9 cellular contexts compared by ENCODE assay signal in genomic region chr9:35114921-35115341, GRCh38. TPM values are rescaled to one million over a fixed set of nuclear protein-coding genes. Genes with fewer than 3 reads are reported as not detected.
A peak's percentile ranks its signal among the peaks of the same experiment; 100 is the strongest.
DNase-seq lines count a peak whose midpoint lies in the region; FAIRE-seq and TF ChIP-seq lines count a peak whose summit lies in the region.
"Had no signal": no experiment of that assay in that cellular context is flagged by ENCODE, and none has a peak within 500 bp of the region (broad histone marks: within the 10 kb centered on the region; RNA-seq: fewer than 3 reads in every experiment).

No MANE protein-coding gene starts in this region.

- H3K9me2 ChIP-seq in OCI-LY1 (ENCODE audit: low read depth, low read length), result no peaks in the 10 kb centered on the region

- peaks cover 36% of the 10 kb centered on the region for H3K4me1 ChIP-seq in OCI-LY1 (ENCODE audit: insufficient read depth, low read length, severe bottlenecking)
- peaks cover 20 to 44% of the 10 kb centered on the region in 2 donors for H3K4me1 ChIP-seq in ascending aorta

- H3K27me3 ChIP-seq in OCI-LY1 (ENCODE audit: insufficient read depth, low read length) (no peaks in the 10 kb centered on the region), ascending aorta (no peaks in the 10 kb centered on the region)

- TF ChIP-seq CTCF in OCI-LY1 (IDR thresholded peaks at IDR 0.05; ENCODE audit: low read length) (no peak), ascending aorta (IDR thresholded peaks at IDR 0.05) (no peak)

- H3K79me2 ChIP-seq in OCI-LY1 (ENCODE audit: insufficient read depth, low read length), result no peaks in the 10 kb centered on the region

- intact Hi-C loops in ascending aorta (cut with DNase I), result loop anchor here (2.0 to 10.0 kb wide), 7 partner anchors 162 to 920 kb away; partner anchors contain the start of genes CCL27, CREB3, RECK and TESK1

- H3K4me3 ChIP-seq in OCI-LY1 (ENCODE audit: low read depth, low read length, poor library complexity, severe bottlenecking) (peak overlapping the region; percentile 71), ascending aorta (peak overlapping the region; percentile 46 to 62)

- H3F3A ChIP-seq in OCI-LY1 (ENCODE audit: insufficient read depth, low read length), result no peaks in the 10 kb centered on the region

- H3K9me3 ChIP-seq in OCI-LY1 (ENCODE audit: low read length) (no peaks in the 10 kb centered on the region), ascending aorta (no peaks in the 10 kb centered on the region)

- peak overlapping the region; percentile 61 for H3K9ac ChIP-seq in OCI-LY1 (ENCODE audit: low read length)

- H3K27ac ChIP-seq in OCI-LY1 (ENCODE audit: low read depth, low read length, poor library complexity, severe bottlenecking) (peak overlapping the region; percentile 68), ascending aorta (peak overlapping the region; percentile 98 to 99)

- peak overlapping the region; percentile 95 for H3K4me2 ChIP-seq in OCI-LY1 (ENCODE audit: low read length)

- H2AFZ ChIP-seq in OCI-LY1 (ENCODE audit: low read length), result no peak overlapping the region

- H3K36me3 ChIP-seq in OCI-LY1 (ENCODE audit: insufficient read depth, low read length) (no peaks in the 10 kb centered on the region), ascending aorta (no peaks in the 10 kb centered on the region)

- H4K20me1 ChIP-seq in OCI-LY1 (ENCODE audit: insufficient read depth, low read length), result no peaks in the 10 kb centered on the region

- no peak for FAIRE-seq in frontal cortex (lab: Jason Lieb, UNC)
- FAIRE-seq: G401.6 had no signal

- peak in 2 of 3 experiments; percentile 20 to 42 for DNase-seq in NCI-H1417 (lab: John Stamatoyannopoulos, UW)
- no peak for DNase-seq in NCI-H1417 treated with DMSO at 0.1 percent for 48 hours (lab: John Stamatoyannopoulos, UW)
- DNase-seq in ascending aorta (ENCODE audit: low spot score in 2 of 2), result peak in 1 of 2 donors; percentile 85
- DNase-seq in hippocampal formation (lab: John Stamatoyannopoulos, UW), result peak; percentile 17 to 31
- peak; percentile 40 for DNase-seq in renal cortical epithelial cell (ENCODE audit: low read depth)
- DNase-seq in NCI-H128 (lab: John Stamatoyannopoulos, UW; ENCODE audit: unreplicated experiment), result no peak
- DNase-seq in frontal cortex (ENCODE audit: low spot score in 2 of 2), result no peak

RNA-seq across cellular contexts. Expression of gene ATOSB, which starts 0.7 kb away (rescaled TPM):
- 58.3 TPM for total RNA-seq in ascending aorta
- total RNA-seq in renal cortical epithelial cell, result 32.1 and 36.9 TPM in 2 replicates
- total RNA-seq in frontal cortex, result 12.2 TPM

RNA-seq across cellular contexts. Expression of gene STOML2, which starts 12.0 kb away (rescaled TPM):
- total RNA-seq in ascending aorta (94.2 TPM), renal cortical epithelial cell (128 and 235 TPM in 2 replicates), frontal cortex (55.4 TPM)

RNA-seq across cellular contexts. Expression of gene PIGO, which starts 18.5 kb away (rescaled TPM):
- 2.4 TPM for total RNA-seq in ascending aorta
- 16.5 and 30.6 TPM in 2 replicates for total RNA-seq in renal cortical epithelial cell
- total RNA-seq in frontal cortex, result 6.9 TPM

RNA-seq across cellular contexts. Expression of gene FANCG, which starts 35.2 kb away (rescaled TPM):
- total RNA-seq in ascending aorta, result 45.4 TPM
- total RNA-seq in renal cortical epithelial cell, result 6.7 and 13.0 TPM in 2 replicates
- total RNA-seq in frontal cortex, result 18.8 TPM

RNA-seq across cellular contexts. Expression of gene VCP, which starts 42.5 kb away (rescaled TPM):
- total RNA-seq in ascending aorta, result 96.3 TPM
- 396 and 420 TPM in 2 replicates for total RNA-seq in renal cortical epithelial cell
- 205 TPM for total RNA-seq in frontal cortex

Comparison
In these comparisons a context has a peak if more than half of its experiments do, and no peak if none do; other contexts are left out.
1. DNase-seq: peak in NCI-H1417 (2 of 3), hippocampal formation (2 of 2) and renal cortical epithelial cell (single experiment); none in NCI-H1417 treated with DMSO at 0.1 percent for 48 hours (single experiment), NCI-H128 (single experiment) and frontal cortex (0 of 2).